In genomic region chr6:18753071-18753470, GRCh38 we compare ENCODE assay signal across 15 cellular contexts.
A peak's percentile ranks its signal among the peaks of the same experiment; 100 is the strongest.
DNase-seq lines count a peak whose midpoint lies in the region; ATAC-seq and TF ChIP-seq lines count a peak whose summit lies in the region.
"Had no signal": no experiment of that assay in that cellular context is flagged by ENCODE, and none has a peak within 500 bp of the region (broad histone marks: within the 10 kb centered on the region; RNA-seq: fewer than 3 reads in every experiment).

No MANE protein-coding gene starts in this region.

- H2BK120ac ChIP-seq in mesendoderm (ENCODE audit: low read depth, low read length), result no peak overlapping the region

- peak overlapping the region; percentile 63 for H3K4ac ChIP-seq in mesendoderm (ENCODE audit: low read depth, low read length)

- no peak overlapping the region for H2BK15ac ChIP-seq in mesendoderm (replicated peaks; ENCODE audit: low read depth)

- no peak overlapping the region for H4K8ac ChIP-seq in mesendoderm (ENCODE audit: low read depth, low read length)

- H3K4me3 ChIP-seq in mesendoderm (ENCODE audit: low read length), result no peak overlapping the region

- no peaks in the 10 kb centered on the region for H3K79me1 ChIP-seq in mesendoderm (ENCODE audit: low read length)

- H3K36me3 ChIP-seq in mesendoderm (ENCODE audit: control insufficient read depth, insufficient read depth, low read length), result no peaks in the 10 kb centered on the region

- H3K4me1 Mint-ChIP-seq in WTC11, result peaks cover 64% of the 10 kb centered on the region
- H3K4me1 Mint-ChIP-seq: CD14-positive monocyte had no signal

- no peak overlapping the region for H3K27ac Mint-ChIP-seq in WTC11
- H3K27ac Mint-ChIP-seq: CD14-positive monocyte; CD8-positive, alpha-beta T cell had no signal

- POLR2A ChIA-PET in WTC11 (lab: Charles Lee), result no interaction called here

- peaks cover under 1% of the 10 kb centered on the region for H3K9me3 Mint-ChIP-seq in WTC11
- H3K9me3 Mint-ChIP-seq: CD8-positive, alpha-beta T cell had no signal

- H4K5ac ChIP-seq in mesendoderm (ENCODE audit: low read length), result no peak overlapping the region

- no peak overlapping the region for H3K23ac ChIP-seq in mesendoderm (ENCODE audit: low read length)

- H3K4me2 ChIP-seq in mesendoderm (ENCODE audit: low read length), result no peak overlapping the region

- peak; percentile 15 for ATAC-seq in WTC11
- ATAC-seq in HG02642 (IDR thresholded peaks at IDR 0.05; ENCODE audit: poor library complexity, unreplicated experiment), result no peak
- ATAC-seq: CD8-positive, alpha-beta T cell; HCT116; HepG2 had no signal

- no peaks in the 10 kb centered on the region for H3K27me3 Mint-ChIP-seq in WTC11 (ENCODE audit: low read depth)

- no peak overlapping the region for H3K4me3 Mint-ChIP-seq in WTC11
- H3K4me3 Mint-ChIP-seq: CD8-positive, alpha-beta T cell had no signal

- CTCF ChIA-PET in WTC11 (lab: Charles Lee), result interaction anchor here (0.9 kb wide), 1 partner anchor 237 kb away, joined by 3 read pairs; no protein-coding TSS in a partner anchor

- H2BK5ac ChIP-seq in mesendoderm (ENCODE audit: low read length), result peak overlapping the region; percentile 62

- WGBS in mesendoderm (ENCODE audit: extremely low coverage, insufficient coverage, low lambda C conversion rate), result no CpG with 5 or more reads among the region's 12 CpGs

- peak overlapping the region; percentile 45 for H3K27ac ChIP-seq in mesendoderm (ENCODE audit: low read depth, low read length)
- H3K27ac ChIP-seq: 22Rv1 had no signal

- H3K36me3 Mint-ChIP-seq in WTC11, result peaks cover 12% of the 10 kb centered on the region
- H3K36me3 Mint-ChIP-seq: CD14-positive monocyte; CD8-positive, alpha-beta T cell had no signal

- peak; percentile 4 for DNase-seq in NCI-H2227 (lab: John Stamatoyannopoulos, UW; ENCODE audit: unreplicated experiment)
- DNase-seq in NCI-H2227 treated with DMSO at 0.1 percent for 48 hours (lab: John Stamatoyannopoulos, UW), result no peak
- DNase-seq in WTC11 (ENCODE audit: low spot score), result no peak
- DNase-seq in mesendoderm, result no peak
- DNase-seq in dermis blood vessel endothelial cell, result no peak
- no peak for DNase-seq in NCI-H526 treated with DMSO at 0.1 percent for 48 hours (lab: John Stamatoyannopoulos, UW)
- DNase-seq: CD8-positive, alpha-beta T cell; COR-L47; DND-41; GF-D8 had no signal

- H3K56ac ChIP-seq in mesendoderm (ENCODE audit: low read length), result peak overlapping the region; percentile 74

- TF ChIP-seq CTCF in WTC11 (IDR thresholded peaks at IDR 0.05), result no peak

- H3K9ac ChIP-seq in mesendoderm (ENCODE audit: low read length), result no peak overlapping the region

- H3K79me2 ChIP-seq in mesendoderm (ENCODE audit: control insufficient read depth, insufficient read depth, low read length), result no peaks in the 10 kb centered on the region

- peaks cover 6% of the 10 kb centered on the region for H3K4me1 ChIP-seq in mesendoderm (ENCODE audit: control insufficient read depth, low read depth, low read length)

- no peak overlapping the region for H3K18ac ChIP-seq in mesendoderm (ENCODE audit: low read length)

- no peaks in the 10 kb centered on the region for H3K27me3 ChIP-seq in mesendoderm (ENCODE audit: insufficient read depth, low read length, poor library complexity)

- H2AK5ac ChIP-seq in mesendoderm (ENCODE audit: low read length), result no peak overlapping the region

TF ChIP-seq in WTC11, 78 proteins besides CTCF, POLR2A, EP300 and RAD21:
- TF ChIP-seq KAT7 (CRISPR knock-in tag; IDR thresholded peaks at IDR 0.05; ENCODE audit: borderline replicate concordance) (no peak), ZNF138 (CRISPR knock-in tag; conservative IDR thresholded peaks at IDR 0.05) (no peak), MYBL2 (CRISPR knock-in tag; IDR thresholded peaks at IDR 0.05) (no peak), ZBTB21 (CRISPR knock-in tag; IDR thresholded peaks at IDR 0.05; ENCODE audit: borderline replicate concordance) (0 out of 2 replicates have a peak, but pooled peaks have one; percentile 23), ELF4 (CRISPR knock-in tag; IDR thresholded peaks at IDR 0.05; ENCODE audit: low read depth) (no peak), EMX1 (CRISPR knock-in tag; IDR thresholded peaks at IDR 0.05) (no peak), ZNF121 (CRISPR knock-in tag; IDR thresholded peaks at IDR 0.05) (no peak), JUN (CRISPR knock-in tag; IDR thresholded peaks at IDR 0.05) (no peak)
